ENCODE assay signal across 25 cellular contexts in genomic region chr12:116078396-116078795, GRCh38.
"Had no signal": no experiment of that assay in that cellular context is flagged by ENCODE, and none has a peak within 500 bp of the region (broad histone marks: within the 10 kb centered on the region; RNA-seq: fewer than 3 reads in every experiment).

No MANE protein-coding gene starts in this region.

- FAIRE-seq: frontal cortex, islet of Langerhans, keratinocyte had no signal

- H3K36me3 ChIP-seq: colonic mucosa, esophagus muscularis mucosa, gastroesophageal sphincter, left lung, lower lobe of right lung had no signal

- H3K27ac ChIP-seq: colonic mucosa, epithelial cell of prostate, esophagus muscularis mucosa, foreskin keratinocyte, gastroesophageal sphincter, heart left ventricle, left lung, lower lobe of right lung had no signal

- ATAC-seq: effector memory CD8-positive, alpha-beta T cell; foreskin keratinocyte; gastroesophageal sphincter; heart left ventricle; left cardiac atrium; left lung; left ventricle myocardium superior; lower lobe of right lung; mucosa of descending colon; naive thymus-derived CD8-positive, alpha-beta T cell had no signal

- H3K36me3 Mint-ChIP-seq: mesothelial cell of epicardium had no signal

- H3K27me3 Mint-ChIP-seq: dendritic cell treated with granulocyte-macrophage colony-stimulating factor and Interleukin-4, amounts not matched to agents 40 ng/mL and 50 ng/mL, for 4 days; effector memory CD8-positive, alpha-beta T cell; naive B cell; naive thymus-derived CD8-positive, alpha-beta T cell had no signal

- H3K9me3 ChIP-seq: colonic mucosa, esophagus muscularis mucosa, gastroesophageal sphincter, heart left ventricle, left lung, lower lobe of right lung, mucosa of descending colon had no signal

- DNase-seq: colonic mucosa; cortex of kidney; effector CD8-positive, alpha-beta T cell; effector memory CD8-positive, alpha-beta T cell; endodermal cell; erythroblast; foreskin keratinocyte; heart left ventricle; hippocampal formation; left cardiac atrium; left lung; left ventricle myocardium superior; lower lobe of right lung; mesenchymal stem cell; mucosa of descending colon; naive B cell; naive thymus-derived CD8-positive, alpha-beta T cell had no signal

- H3K4me3 ChIP-seq: colonic mucosa, esophagus muscularis mucosa, gastroesophageal sphincter, heart left ventricle, left lung, lower lobe of right lung, mucosa of descending colon had no signal

- H3K27ac Mint-ChIP-seq: dendritic cell treated with granulocyte-macrophage colony-stimulating factor and Interleukin-4, amounts not matched to agents 40 ng/mL and 50 ng/mL, for 4 days; effector memory CD8-positive, alpha-beta T cell; endodermal cell; mesothelial cell of epicardium; naive thymus-derived CD8-positive, alpha-beta T cell had no signal

- H3K4me3 Mint-ChIP-seq: dendritic cell treated with granulocyte-macrophage colony-stimulating factor and Interleukin-4, amounts not matched to agents 40 ng/mL and 50 ng/mL, for 4 days; effector memory CD8-positive, alpha-beta T cell; endodermal cell; mesothelial cell of epicardium; naive B cell; naive thymus-derived CD8-positive, alpha-beta T cell had no signal

- H3K4me1 ChIP-seq: colonic mucosa, left lung had no signal

- H3K27me3 ChIP-seq: colonic mucosa, esophagus muscularis mucosa, foreskin keratinocyte, gastroesophageal sphincter, heart left ventricle, left lung had no signal

- H3K9me3 Mint-ChIP-seq: dendritic cell treated with granulocyte-macrophage colony-stimulating factor and Interleukin-4, amounts not matched to agents 40 ng/mL and 50 ng/mL, for 4 days; effector memory CD8-positive, alpha-beta T cell; endodermal cell; mesothelial cell of epicardium; naive B cell; naive thymus-derived CD8-positive, alpha-beta T cell had no signal
